Comparison of ENCODE assay signal across 10 cellular contexts in genomic region chr14:68408680-68409079, GRCh38.
DNase-seq lines count a peak whose midpoint lies in the region; ATAC-seq, FAIRE-seq and TF ChIP-seq lines count a peak whose summit lies in the region.
"Had no signal": no experiment of that assay in that cellular context is flagged by ENCODE, and none has a peak within 500 bp of the region (broad histone marks: within the 10 kb centered on the region; RNA-seq: fewer than 3 reads in every experiment).

No MANE protein-coding gene starts in this region.

- no peak for TF ChIP-seq POLR2A in GM12878 (IDR thresholded peaks at IDR 0.05; ENCODE audit: low read depth, low read length)

- peaks cover 0 to 5% (median 0%) of the 10 kb centered on the region in 7 donors for H3K9me3 Mint-ChIP-seq in naive B cell
- H3K9me3 Mint-ChIP-seq in activated T-helper 17 cell treated with anti-CD3 and anti-CD28 coated beads, Interleukin-2, amount 50 U/mL, for 72 hours: no peaks in the 10 kb centered on the region

- H2AFZ ChIP-seq in GM12878 (ENCODE audit: control insufficient read depth, low read depth, low read length): no peak overlapping the region

- no peak for FAIRE-seq in GM12878 (lab: Jason Lieb, UNC)

- POLR2A ChIA-PET in GM12878 (lab: Charles Lee): interaction anchor here (0.8 to 2.4 kb wide), 15 partner anchors 9 to 379 kb away, joined by 3 to 8 read pairs (median 3); no protein-coding TSS in a partner anchor

- H3K4me2 ChIP-seq in GM12878 (ENCODE audit: control insufficient read depth, insufficient read depth): no peak overlapping the region; the same call in 1 of the 2 replicates

- no peak overlapping the region for H3K9ac ChIP-seq in GM12878 (ENCODE audit: control insufficient read depth, insufficient read depth, low read length)

- 75% methylated on average over 4 of the region's 4 CpGs for WGBS in GM12878 (ENCODE audit: insufficient coverage, insufficient replicate concordance, low lambda C conversion rate, missing lambda C conversion rate)

- in situ Hi-C loops in GM12878 (cut with MboI): no loop called here

- ATAC-seq in GM12878: peak; percentile 42
- ATAC-seq in naive B cell (ENCODE audit: low read depth in 2 of 2): peak; percentile 62 to 67
- ATAC-seq in GM19467 (IDR thresholded peaks at IDR 0.05; ENCODE audit: unreplicated experiment): no peak
- no peak for ATAC-seq in activated T-helper 17 cell treated with anti-CD3 and anti-CD28 coated beads, Interleukin-2, amount 50 U/mL, for 72 hours (replicated peaks)

- peaks cover 39% of the 10 kb centered on the region for H3K4me1 ChIP-seq in GM12878 (ENCODE audit: control insufficient read depth, insufficient read depth, low read length)

- SMC1A ChIA-PET in GM12878 (lab: Charles Lee; ENCODE audit: uncharacterized antibody, unreplicated experiment): interaction anchor here (0.6 to 13.3 kb wide), 37 partner anchors 9 to 464 kb away, joined by 3 to 251 read pairs (median 4); partner anchors contain the start of gene ZFP36L1

- no peaks in the 10 kb centered on the region for H3K27me3 ChIP-seq in GM12878 (replicated peaks in 1 of 2; ENCODE audit: control insufficient read depth in 2 of 2, insufficient read depth in 2 of 2, low read length in 1 of 2)

- no peak overlapping the region for H3K27ac ChIP-seq in GM12878 (ENCODE audit: control insufficient read depth, insufficient read depth)

- TF ChIP-seq RAD21 in GM12878 (IDR thresholded peaks at IDR 0.05; ENCODE audit: insufficient read depth, low read depth, low read length): peak; percentile 67

- H3K9me3 ChIP-seq in GM12878 (replicated peaks; ENCODE audit: control insufficient read depth, insufficient read depth, low read length): no peaks in the 10 kb centered on the region

- TF ChIP-seq EP300 in GM12878 (IDR thresholded peaks at IDR 0.05; ENCODE audit: borderline replicate concordance in 1 of 2, control insufficient read depth in 1 of 2, low read depth in 2 of 2, low read length in 2 of 2): no peak

- no peaks in the 10 kb centered on the region for H4K20me1 ChIP-seq in GM12878 (ENCODE audit: control insufficient read depth, insufficient read depth)

- no TSS peak for BruUV-seq in GM12878 (replicated peaks; lab: Mats Ljungman, UMichigan)

- no peaks in the 10 kb centered on the region for H3K36me3 ChIP-seq in GM12878 (ENCODE audit: control insufficient read depth in 2 of 2, insufficient read depth in 2 of 2, low read length in 1 of 2)

- peak overlapping the region; percentile 41 to 96 (median 86) for H3K27ac Mint-ChIP-seq in naive B cell
- no peak overlapping the region for H3K27ac Mint-ChIP-seq in activated T-helper 17 cell treated with anti-CD3 and anti-CD28 coated beads, Interleukin-2, amount 50 U/mL, for 72 hours

- H3K4me3 ChIP-seq in GM12878: no peak overlapping the region

- intact Hi-C loops in GM12878 (cut with micrococcal nuclease; ENCODE audit: unreplicated experiment): loop anchor here (10.0 kb wide), 1 partner anchor 464 kb away; no protein-coding TSS in a partner anchor

- RAD21 ChIA-PET in GM12878 (lab: Charles Lee; ENCODE audit: unreplicated experiment): interaction anchor here (0.7 to 12.9 kb wide), 31 partner anchors 9 to 571 kb away, joined by 3 to 208 read pairs (median 5); partner anchors contain the start of gene ZFP36L1

- CTCF ChIA-PET in GM12878 (lab: Yijun Ruan, JAX): interaction anchor here (0.7 to 10.6 kb wide), 35 partner anchors 8 to 527 kb away, joined by 3 to 143 read pairs (median 4); no protein-coding TSS in a partner anchor

- H3K4me3 Mint-ChIP-seq in naive B cell: peak overlapping the region in 6 of 8 donors; percentile 17 to 61 (median 49)
- no peak overlapping the region for H3K4me3 Mint-ChIP-seq in activated T-helper 17 cell treated with anti-CD3 and anti-CD28 coated beads, Interleukin-2, amount 50 U/mL, for 72 hours

- DNase-seq in Daoy (ENCODE audit: low read depth) (peak; percentile 69), LHCN-M2 (ENCODE audit: low read depth) (peak; percentile 69), GM12878 (ENCODE audit: low read depth, low spot score) (no peak), naive B cell (no peak), occipital lobe (lab: John Stamatoyannopoulos, UW) (no peak), HuH-7.5 (ENCODE audit: low spot score) (no peak)
- DNase-seq: NCI-H446; stimulated activated CD4-positive, alpha-beta T cell treated with anti-CD3 and anti-CD28 coated beads, Interleukin-4, amount 100 ng/mL, for 1 hour had no signal

- TF ChIP-seq CTCF in GM12878 (IDR thresholded peaks at IDR 0.05 in 2 of 3, conservative IDR thresholded peaks at IDR 0.05 in 1 of 3; ENCODE audit: control insufficient read depth in 2 of 3, extremely low read depth in 1 of 3, insufficient read depth in 1 of 3, low read depth in 3 of 3, low read length in 3 of 3): peak; percentile 25 to 54 (median 33); a peak in 5 of 6 replicates

- H3K36me3 Mint-ChIP-seq in naive B cell: no peaks in the 10 kb centered on the region
- H3K36me3 Mint-ChIP-seq in activated T-helper 17 cell treated with anti-CD3 and anti-CD28 coated beads, Interleukin-2, amount 50 U/mL, for 72 hours (ENCODE audit: low read depth): no peaks in the 10 kb centered on the region

- peaks cover 2% of the 10 kb centered on the region; the same call in 1 of the 2 replicates for H3K79me2 ChIP-seq in GM12878 (ENCODE audit: control insufficient read depth, insufficient read depth, low read length)

- peaks cover 41 to 68% (median 45%) of the 10 kb centered on the region in 3 donors for H3K4me1 Mint-ChIP-seq in naive B cell
- peaks cover 23% of the 10 kb centered on the region for H3K4me1 Mint-ChIP-seq in activated T-helper 17 cell treated with anti-CD3 and anti-CD28 coated beads, Interleukin-2, amount 50 U/mL, for 72 hours

- H3K27me3 Mint-ChIP-seq in naive B cell: no peaks in the 10 kb centered on the region
- H3K27me3 Mint-ChIP-seq in activated T-helper 17 cell treated with anti-CD3 and anti-CD28 coated beads, Interleukin-2, amount 50 U/mL, for 72 hours: no peaks in the 10 kb centered on the region

TF ChIP-seq in GM12878, 131 proteins besides CTCF, POLR2A, EP300 and RAD21 (continues in another document):
- TF ChIP-seq MEF2A (IDR thresholded peaks at IDR 0.05; ENCODE audit: insufficient read depth, low read depth, low read length) (0 out of 2 replicates have a peak, but pooled peaks have one; percentile 32), ZNF622 (IDR thresholded peaks at IDR 0.05) (no peak), IKZF2 (IDR thresholded peaks at IDR 0.05) (peak in 1 of 2 experiments; percentile 14; a peak in 1 of 4 replicates), EED (IDR thresholded peaks at IDR 0.05; ENCODE audit: low read depth) (no peak), KAT2A (conservative IDR thresholded peaks at IDR 0.05; ENCODE audit: control insufficient read depth, low read depth, low read length) (no peak), MYB (IDR thresholded peaks at IDR 0.05; ENCODE audit: borderline replicate concordance, low read depth, low read length) (no peak), ZNF384 (IDR thresholded peaks at IDR 0.05; ENCODE audit: borderline replicate concordance, low read depth, low read length) (0 out of 2 replicates have a peak, but pooled peaks have one; percentile 21), ZBTB4 (CRISPR knock-in tag; IDR thresholded peaks at IDR 0.05) (no peak), EGR1 (IDR thresholded peaks at IDR 0.05; ENCODE audit: borderline replicate concordance in 1 of 2, low read depth in 2 of 2, low read length in 2 of 2) (no peak), IRF4 (IDR thresholded peaks at IDR 0.05; ENCODE audit: low read depth, low read length) (no peak), ZNF217 (IDR thresholded peaks at IDR 0.05) (no peak), BCL11A (IDR thresholded peaks at IDR 0.05; ENCODE audit: low read depth, low read length) (0 out of 2 replicates have a peak, but pooled peaks have one; percentile 22), ESRRA (IDR thresholded peaks at IDR 0.05; ENCODE audit: low read length) (no peak), BACH1 (IDR thresholded peaks at IDR 0.05; ENCODE audit: borderline replicate concordance) (no peak), CHD4 (IDR thresholded peaks at IDR 0.05) (no peak), MYC (IDR thresholded peaks at IDR 0.05; ENCODE audit: insufficient read depth, insufficient read length, insufficient replicate concordance, low read length, severe bottlenecking) (no peak), MLLT1 (IDR thresholded peaks at IDR 0.05) (peak; percentile 50; the same call in 1 of the 2 replicates), DPF2 (IDR thresholded peaks at IDR 0.05) (no peak)

Comparison
In these comparisons a context has a peak if more than half of its experiments do, and no peak if none do; other contexts are left out.
1. DNase-seq: peak in Daoy (single experiment) and LHCN-M2 (single experiment); none in GM12878 (single experiment), naive B cell (single experiment), occipital lobe (single experiment) and HuH-7.5 (single experiment).
2. ATAC-seq: peak in GM12878 (single experiment) and naive B cell (2 of 2); none in GM19467 (single experiment) and activated T-helper 17 cell treated with anti-CD3 and anti-CD28 coated beads, Interleukin-2, amount 50 U/mL, for 72 hours (single experiment).